9 cellular contexts compared by ENCODE assay signal in the genomic region with DNA sequence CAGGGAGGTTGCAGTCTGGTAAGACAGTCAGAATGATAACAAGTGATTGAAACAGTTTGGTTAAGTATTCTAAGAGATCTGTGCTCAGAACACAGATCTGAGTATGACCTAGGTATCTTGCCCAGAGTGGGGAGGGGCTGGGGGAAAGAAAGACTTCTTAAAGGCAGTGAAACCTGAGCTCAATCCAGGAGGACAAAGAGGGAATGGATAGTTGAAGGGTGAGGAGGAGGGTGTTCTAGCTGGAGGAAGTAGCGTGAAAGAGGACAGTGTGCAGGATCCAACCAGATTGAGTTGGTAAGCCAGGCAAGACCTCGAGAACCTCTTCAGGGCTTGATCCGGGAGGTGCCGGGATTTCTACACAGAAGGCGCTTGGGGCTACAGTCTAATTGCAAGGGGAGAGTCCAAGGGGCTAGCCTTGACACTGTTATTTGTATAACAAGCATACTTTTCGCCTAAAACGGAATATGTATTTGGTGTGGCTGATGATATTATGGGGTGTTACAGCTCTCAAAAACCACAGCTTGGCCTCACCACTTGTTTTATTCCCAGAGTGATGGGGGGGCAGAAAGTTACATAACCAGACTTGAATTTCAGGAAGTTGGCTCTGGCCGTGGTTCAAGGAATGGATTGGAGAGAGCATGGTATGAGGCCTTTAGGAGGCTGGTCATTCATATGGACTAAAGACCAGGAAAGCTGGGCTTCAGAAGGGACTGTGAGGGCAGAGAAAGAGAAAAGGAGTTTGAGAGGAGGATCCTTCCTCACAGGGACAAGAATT. TPM values are rescaled to one million over a fixed set of nuclear protein-coding genes. Genes with fewer than 3 reads are reported as not detected.
A peak's percentile ranks its signal among the peaks of the same experiment; 100 is the strongest.
DNase-seq lines count a peak whose midpoint lies in the region; ATAC-seq and TF ChIP-seq lines count a peak whose summit lies in the region.
"Had no signal": no experiment of that assay in that cellular context is flagged by ENCODE, and none has a peak within 500 bp of the region (broad histone marks: within the 10 kb centered on the region; RNA-seq: fewer than 3 reads in every experiment).

No MANE protein-coding gene starts in this region.

- H3K9me2 ChIP-seq in GM23338 (ENCODE audit: insufficient read depth) = peaks cover 6% of the 10 kb centered on the region; the same call in 1 of the 2 replicates

- no peak overlapping the region for H3K27ac ChIP-seq in GM23338 (ENCODE audit: low read depth)

- no peaks in the 10 kb centered on the region for H3K79me2 ChIP-seq in GM23338 (replicated peaks; ENCODE audit: insufficient read depth)

- H3K27ac Mint-ChIP-seq in GM23338 = no peak overlapping the region

- no peaks in the 10 kb centered on the region for H3K36me3 ChIP-seq in GM23338 (ENCODE audit: insufficient read depth)

- ATAC-seq in GM23338 = peak; percentile 75
- ATAC-seq in HG02642 (IDR thresholded peaks at IDR 0.05; ENCODE audit: poor library complexity, unreplicated experiment) = no peak

- TF ChIP-seq CTCF in GM23338 (conservative IDR thresholded peaks at IDR 0.05; ENCODE audit: low read depth in 2 of 2) = no peak
- TF ChIP-seq CTCF in fibroblast of pulmonary artery (IDR thresholded peaks at IDR 0.05; ENCODE audit: low read length, missing control alignments) = no peak

- no peaks in the 10 kb centered on the region for H3F3A ChIP-seq in GM23338 (replicated peaks; ENCODE audit: low read depth)

- no peak overlapping the region for H3K4me3 Mint-ChIP-seq in GM23338

- H3K4me1 ChIP-seq in GM23338 (ENCODE audit: insufficient read depth) = no peaks in the 10 kb centered on the region

- peak; percentile 24 for DNase-seq in GM23338 (ENCODE audit: low spot score)
- DNase-seq in SKM-1 (lab: John Stamatoyannopoulos, UW; ENCODE audit: unreplicated experiment) = peak; percentile 67
- DNase-seq in fibroblast of pulmonary artery (ENCODE audit: low read depth) = peak; percentile 38
- DNase-seq in pons (ENCODE audit: low spot score) = peak; percentile 41
- no peak for DNase-seq in NCI-H2196 (lab: John Stamatoyannopoulos, UW; ENCODE audit: unreplicated experiment)
- no peak for DNase-seq in DMS 273 (lab: John Stamatoyannopoulos, UW; ENCODE audit: unreplicated experiment)
- DNase-seq in NCI-H2029 (lab: John Stamatoyannopoulos, UW) = no peak
- DNase-seq: NCI-H1694 had no signal

- peak overlapping the region; percentile 47; the same call in 1 of the 2 replicates for H2AFZ ChIP-seq in GM23338

- peaks cover 15% of the 10 kb centered on the region for H3K4me1 Mint-ChIP-seq in GM23338

- no peaks in the 10 kb centered on the region for H3K9me3 Mint-ChIP-seq in GM23338

- H3K4me2 ChIP-seq in GM23338 = no peak overlapping the region

- H3K27me3 Mint-ChIP-seq in GM23338 (ENCODE audit: insufficient read depth, low read depth, poor library complexity) = peaks cover 3% of the 10 kb centered on the region

- H3K4me3 ChIP-seq in GM23338 (no peak overlapping the region), fibroblast of pulmonary artery (replicated peaks; ENCODE audit: low read depth, low read length) (no peak overlapping the region)

- H4K20me1 ChIP-seq in GM23338 (replicated peaks; ENCODE audit: insufficient read depth) = no peaks in the 10 kb centered on the region

- no peaks in the 10 kb centered on the region for H3K36me3 Mint-ChIP-seq in GM23338 (ENCODE audit: low read depth)

- no peaks in the 10 kb centered on the region for H3K27me3 ChIP-seq in GM23338 (ENCODE audit: insufficient read depth)

TF ChIP-seq in GM23338, 12 proteins besides CTCF, POLR2A, EP300 and RAD21:
- no peak for TF ChIP-seq ZNF114 (CRISPR knock-in tag; IDR thresholded peaks at IDR 0.05)
- TF ChIP-seq, protein P1, sequence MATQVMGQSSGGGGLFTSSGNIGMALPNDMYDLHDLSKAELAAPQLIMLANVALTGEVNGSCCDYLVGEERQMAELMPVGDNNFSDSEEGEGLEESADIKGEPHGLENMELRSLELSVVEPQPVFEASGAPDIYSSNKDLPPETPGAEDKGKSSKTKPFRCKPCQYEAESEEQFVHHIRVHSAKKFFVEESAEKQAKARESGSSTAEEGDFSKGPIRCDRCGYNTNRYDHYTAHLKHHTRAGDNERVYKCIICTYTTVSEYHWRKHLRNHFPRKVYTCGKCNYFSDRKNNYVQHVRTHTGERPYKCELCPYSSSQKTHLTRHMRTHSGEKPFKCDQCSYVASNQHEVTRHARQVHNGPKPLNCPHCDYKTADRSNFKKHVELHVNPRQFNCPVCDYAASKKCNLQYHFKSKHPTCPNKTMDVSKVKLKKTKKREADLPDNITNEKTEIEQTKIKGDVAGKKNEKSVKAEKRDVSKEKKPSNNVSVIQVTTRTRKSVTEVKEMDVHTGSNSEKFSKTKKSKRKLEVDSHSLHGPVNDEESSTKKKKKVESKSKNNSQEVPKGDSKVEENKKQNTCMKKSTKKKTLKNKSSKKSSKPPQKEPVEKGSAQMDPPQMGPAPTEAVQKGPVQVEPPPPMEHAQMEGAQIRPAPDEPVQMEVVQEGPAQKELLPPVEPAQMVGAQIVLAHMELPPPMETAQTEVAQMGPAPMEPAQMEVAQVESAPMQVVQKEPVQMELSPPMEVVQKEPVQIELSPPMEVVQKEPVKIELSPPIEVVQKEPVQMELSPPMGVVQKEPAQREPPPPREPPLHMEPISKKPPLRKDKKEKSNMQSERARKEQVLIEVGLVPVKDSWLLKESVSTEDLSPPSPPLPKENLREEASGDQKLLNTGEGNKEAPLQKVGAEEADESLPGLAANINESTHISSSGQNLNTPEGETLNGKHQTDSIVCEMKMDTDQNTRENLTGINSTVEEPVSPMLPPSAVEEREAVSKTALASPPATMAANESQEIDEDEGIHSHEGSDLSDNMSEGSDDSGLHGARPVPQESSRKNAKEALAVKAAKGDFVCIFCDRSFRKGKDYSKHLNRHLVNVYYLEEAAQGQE (IDR thresholded peaks at IDR 0.05; ENCODE audit: unreplicated experiment) = no peak
- no peak for TF ChIP-seq NANOG (IDR thresholded peaks at IDR 0.05; ENCODE audit: borderline replicate concordance)
- no peak for TF ChIP-seq EZH2phosphoT487 (IDR thresholded peaks at IDR 0.05; ENCODE audit: unreplicated experiment)
- no peak for TF ChIP-seq POLR2AphosphoS5 (IDR thresholded peaks at IDR 0.05; ENCODE audit: low read depth)
- TF ChIP-seq STAT1 (IDR thresholded peaks at IDR 0.05; ENCODE audit: unreplicated experiment) = no peak
- TF ChIP-seq JUNB (IDR thresholded peaks at IDR 0.05; ENCODE audit: unreplicated experiment) = no peak
- TF ChIP-seq EZH2 (IDR thresholded peaks at IDR 0.05; ENCODE audit: low read depth, unreplicated experiment) = no peak

RNA-seq across cellular contexts. Expression of a gene that starts 19.1 kb away (rescaled TPM):
- 0.73 TPM in 1 of 2 replicates, not detected in the other for total RNA-seq in GM23338 (2014; rRNA removed; shearing (Covaris generic))
- polyA plus RNA-seq in GM23338 (2016; fragmentation: Nextera tagmentation; extraction: Ambion mirVana) = 0.18 and 0.42 TPM in 2 replicates

Comparison
In these comparisons a context has a peak if more than half of its experiments do, and no peak if none do; other contexts are left out.
1. DNase-seq: peak in GM23338 (single experiment), SKM-1 (single experiment), fibroblast of pulmonary artery (single experiment) and pons (single experiment); none in NCI-H2196 (single experiment), DMS 273 (single experiment) and NCI-H2029 (single experiment).